In the genomic region with DNA sequence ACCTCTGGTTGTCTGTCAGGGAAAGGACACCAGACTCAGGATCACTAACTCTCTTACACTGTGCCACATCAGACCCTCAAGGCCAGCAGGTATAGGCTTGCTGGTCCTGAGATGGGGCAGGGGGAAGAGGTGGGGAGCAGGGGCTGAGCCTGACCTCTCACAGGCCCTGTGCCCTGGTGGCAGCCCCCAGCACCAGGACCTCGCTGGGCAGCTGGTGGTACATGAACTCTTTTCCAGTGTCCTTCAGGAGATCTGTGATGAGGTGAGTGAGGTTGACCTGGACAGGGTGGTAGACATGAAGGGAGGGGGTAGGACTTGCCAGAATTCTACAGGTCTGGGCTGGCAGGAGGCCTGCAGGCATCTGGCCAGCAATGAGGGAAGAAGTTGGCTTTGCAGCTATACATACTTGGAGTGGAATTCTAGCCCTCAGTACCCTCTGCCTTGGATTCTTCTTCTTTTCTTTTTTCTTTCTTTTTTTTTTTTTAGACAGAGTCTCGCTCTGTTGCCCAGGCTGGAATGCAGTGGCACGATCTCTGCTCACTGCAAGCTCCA, we compare ENCODE assay signal across 9 cellular contexts. TPM values are rescaled to one million over a fixed set of nuclear protein-coding genes. Genes with fewer than 3 reads are reported as not detected.
DNase-seq lines count a peak whose midpoint lies in the region; ATAC-seq, FAIRE-seq and TF ChIP-seq lines count a peak whose summit lies in the region.
"Had no signal": no experiment of that assay in that cellular context is flagged by ENCODE, and none has a peak within 500 bp of the region (broad histone marks: within the 10 kb centered on the region; RNA-seq: fewer than 3 reads in every experiment).

No MANE protein-coding gene starts in this region.

- no peak overlapping the region for H4K8ac ChIP-seq in H1 (ENCODE audit: extremely low read depth, insufficient read depth, low read length)

- H3K4me1 ChIP-seq in CD8-positive, alpha-beta memory T cell (ENCODE audit: insufficient read depth, low read length): peaks cover 48% of the 10 kb centered on the region
- H3K4me1 ChIP-seq in OCI-LY7 (ENCODE audit: insufficient read depth, low read length, poor library complexity, severe bottlenecking) (peaks cover 44% of the 10 kb centered on the region), H1 (replicated peaks in 1 of 4; ENCODE audit: control insufficient read depth in 3 of 4, insufficient read depth in 4 of 4, low read length in 3 of 4) (peaks cover 0 to 31% (median 17%) of the 10 kb centered on the region in 4 experiments; a peak in 6 of 7 replicates)

- no peak for TF ChIP-seq CTCF in OCI-LY7 (conservative IDR thresholded peaks at IDR 0.05; ENCODE audit: low read length)
- no peak for TF ChIP-seq CTCF in H1 (IDR thresholded peaks at IDR 0.05; ENCODE audit: control extremely low read depth in 1 of 3, insufficient read depth in 1 of 3, low read depth in 1 of 3, low read length in 3 of 3)
- no peak for TF ChIP-seq CTCF in WERI-Rb-1 (IDR thresholded peaks at IDR 0.05; ENCODE audit: low read depth, low read length)

- WGBS in H1 (ENCODE audit: extremely low coverage in 1 of 2, insufficient coverage in 1 of 2, insufficient read length in 1 of 2, insufficient replicate concordance in 2 of 2, low coverage in 1 of 2, low lambda C conversion rate in 2 of 2, missing lambda C conversion rate in 1 of 2), 2 experiments: 100% methylated on average over 1 of the region's 3 CpGs; no CpG with 5 or more reads in 1 of the 2 experiments

- peaks cover 8% of the 10 kb centered on the region; the same call in 1 of the 2 replicates for H3K79me2 ChIP-seq in OCI-LY7 (ENCODE audit: insufficient read depth, low read depth, low read length)
- H3K79me2 ChIP-seq in H1 (ENCODE audit: control insufficient read depth in 1 of 2, insufficient read depth in 2 of 2, low read length in 2 of 2): no peaks in the 10 kb centered on the region

- H4K91ac ChIP-seq in H1 (replicated peaks; ENCODE audit: insufficient read length, low read length): no peak overlapping the region

- no peak for DNase-seq in CD8-positive, alpha-beta memory T cell
- DNase-seq in OCI-LY7 (ENCODE audit: low spot score) (no peak), H1 (ENCODE audit: low read depth in 1 of 2, low spot score in 2 of 2) (no peak), posterior vena cava (ENCODE audit: low spot score) (peak; percentile 74), NCI-H1930 (lab: John Stamatoyannopoulos, UW) (no peak), WERI-Rb-1 (no peak)
- no peak for DNase-seq in stimulated activated CD4-positive, alpha-beta T cell treated with anti-CD3 and anti-CD28 coated beads, Interleukin-15, amount 100 ng/mL, for 24 hours

- no peak overlapping the region for H4K5ac ChIP-seq in H1 (ENCODE audit: insufficient read length, low read depth, low read length)

- H3K27ac Mint-ChIP-seq in CD8-positive, alpha-beta memory T cell: peak overlapping the region; percentile 79 to 96 (median 90)

- BruUV-seq in OCI-LY7 (replicated peaks; lab: Mats Ljungman, UMichigan): no TSS peak

- H2AFZ ChIP-seq in OCI-LY7 (ENCODE audit: low read length): no peak overlapping the region
- H2AFZ ChIP-seq in H1 (ENCODE audit: low read length): no peak overlapping the region

- POLR2A ChIA-PET in CD8-positive, alpha-beta memory T cell (lab: Charles Lee): interaction anchor here (1.9 to 6.2 kb wide), 4 partner anchors 13 to 76 kb away, joined by 8 to 69 read pairs (median 10); partner anchors contain the start of genes FERMT3, FKBP2 and PPP1R14B
- POLR2A ChIA-PET in OCI-LY7 (lab: Charles Lee): interaction anchor here (1.2 to 4.4 kb wide), 3 partner anchors 9 to 22 kb away, joined by 3 to 29 read pairs (median 7); partner anchors contain the start of gene FERMT3
- POLR2A ChIA-PET in H1 (lab: Charles Lee; ENCODE audit: partially characterized antibody): interaction anchor here (2.2 to 14.1 kb wide), 5 partner anchors 17 to 77 kb away, joined by 5 to 253 read pairs (median 48); partner anchors contain the start of genes FERMT3, FKBP2, PLCB3 and PPP1R14B

- no peak for TF ChIP-seq RAD21 in H1 (IDR thresholded peaks at IDR 0.05 in 1 of 2, conservative IDR thresholded peaks at IDR 0.05 in 1 of 2; ENCODE audit: low read depth in 2 of 2, low read length in 2 of 2)

- peak overlapping the region; percentile 88 for H3K27ac ChIP-seq in CD8-positive, alpha-beta memory T cell (ENCODE audit: low read depth, low read length)
- H3K27ac ChIP-seq in OCI-LY7 (ENCODE audit: low read depth, low read length, poor library complexity, severe bottlenecking): peak overlapping the region; percentile 77
- H3K27ac ChIP-seq in H1 (ENCODE audit: low read depth, low read length): no peak overlapping the region
- no peak overlapping the region for H3K27ac ChIP-seq in WERI-Rb-1

- H3K4me2 ChIP-seq in OCI-LY7 (ENCODE audit: low read length): peak overlapping the region; percentile 99
- peak overlapping the region; percentile 72 to 93; a peak in 3 of 4 replicates for H3K4me2 ChIP-seq in H1 (ENCODE audit: insufficient read depth in 1 of 2, low read depth in 2 of 2, low read length in 2 of 2)

- H3K79me1 ChIP-seq in H1 (ENCODE audit: low read depth, low read length): no peaks in the 10 kb centered on the region; the same call in 1 of the 2 replicates

- no peak overlapping the region for H2AK5ac ChIP-seq in H1 (ENCODE audit: low read depth, low read length)

- H3K27me3 Mint-ChIP-seq in CD8-positive, alpha-beta memory T cell: no peaks in the 10 kb centered on the region

- no peaks in the 10 kb centered on the region for H3K9me3 Mint-ChIP-seq in CD8-positive, alpha-beta memory T cell

- ATAC-seq in GM18858 (IDR thresholded peaks at IDR 0.05; ENCODE audit: unreplicated experiment): no peak

- no peak overlapping the region for H3K9ac ChIP-seq in H1 (replicated peaks in 1 of 4; ENCODE audit: extremely low read depth in 1 of 4, low read depth in 3 of 4, low read length in 3 of 4)

- H2BK15ac ChIP-seq in H1 (ENCODE audit: low read length): 0 out of 2 replicates have a peak overlapping the region, but pooled peaks have one; percentile 61

- no peak overlapping the region for H2BK20ac ChIP-seq in H1 (ENCODE audit: low read length)

- no peak for TF ChIP-seq EP300 in H1 (IDR thresholded peaks at IDR 0.05; ENCODE audit: borderline replicate concordance in 1 of 2, low read depth in 2 of 2, low read length in 2 of 2)

- H3K56ac ChIP-seq in H1 (replicated peaks; ENCODE audit: insufficient read length, low read depth, low read length): no peak overlapping the region

- no peak overlapping the region for H3K14ac ChIP-seq in H1 (ENCODE audit: insufficient read length)

- no peak overlapping the region for H2BK5ac ChIP-seq in H1 (ENCODE audit: low read depth, low read length)

- H2BK12ac ChIP-seq in H1 (ENCODE audit: low read depth, low read length): peak overlapping the region; percentile 55; the same call in 1 of the 2 replicates

- CTCF ChIA-PET in CD8-positive, alpha-beta memory T cell (lab: Charles Lee): interaction anchor here (1.2 to 12.0 kb wide), 8 partner anchors 9 to 77 kb away, joined by 4 to 143 read pairs (median 6); partner anchors contain the start of genes BAD, CATSPERZ and FERMT3
- CTCF ChIA-PET in OCI-LY7 (lab: Charles Lee; ENCODE audit: unreplicated experiment): interaction anchor here (1.3 kb wide), 1 partner anchor 21 kb away, joined by 4 read pairs; the partner anchor contains the start of gene FERMT3
- CTCF ChIA-PET in H1 (lab: Charles Lee; ENCODE audit: partially characterized antibody): interaction anchor here (0.6 to 6.5 kb wide), 10 partner anchors 10 to 126 kb away, joined by 3 to 64 read pairs (median 4); partner anchors contain the start of genes FERMT3, FKBP2 and PLCB3

- peak overlapping the region; percentile 90 for H3K4me3 ChIP-seq in CD8-positive, alpha-beta memory T cell (ENCODE audit: low read length)
- H3K4me3 ChIP-seq in OCI-LY7 (ENCODE audit: low read depth, low read length, poor library complexity, severe bottlenecking) (peak overlapping the region; percentile 83), H1 (ENCODE audit: extremely low read depth in 1 of 4, insufficient read depth in 2 of 4, low read depth in 3 of 4, low read length in 4 of 4) (no peak overlapping the region), WERI-Rb-1 (ENCODE audit: low read depth, low read length) (no peak overlapping the region)

- peaks cover 5% of the 10 kb centered on the region for H3K36me3 ChIP-seq in CD8-positive, alpha-beta memory T cell (ENCODE audit: insufficient read depth, low read length)
- H3K36me3 ChIP-seq in OCI-LY7 (ENCODE audit: insufficient read depth, low read length): peaks cover 25% of the 10 kb centered on the region
- H3K36me3 ChIP-seq in H1 (ENCODE audit: control insufficient read depth in 2 of 4, insufficient read depth in 4 of 4, low read length in 3 of 4): peaks cover 0 to 7% (median 1%) of the 10 kb centered on the region in 4 experiments; a peak in 2 of 8 replicates
- H3K36me3 ChIP-seq in WERI-Rb-1: no peaks in the 10 kb centered on the region; the same call in 1 of the 2 replicates

- H3K4me3 Mint-ChIP-seq in CD8-positive, alpha-beta memory T cell: peak overlapping the region; percentile 90 to 94 (median 92)

- peaks cover 35 to 65% (median 43%) of the 10 kb centered on the region in 3 donors for H3K4me1 Mint-ChIP-seq in CD8-positive, alpha-beta memory T cell

- H3K4ac ChIP-seq in H1 (replicated peaks; ENCODE audit: insufficient read length, low read depth, low read length): no peak overlapping the region

- no peak overlapping the region for H3K18ac ChIP-seq in H1 (ENCODE audit: extremely low read depth, low read length)

- no peaks in the 10 kb centered on the region for H3K9me2 ChIP-seq in OCI-LY7 (ENCODE audit: insufficient read depth, low read length)

- no peaks in the 10 kb centered on the region for H3K27me3 ChIP-seq in CD8-positive, alpha-beta memory T cell (ENCODE audit: insufficient read depth, low read length, poor library complexity, severe bottlenecking)
- peaks cover 0 to 6% (median 3%) of the 10 kb centered on the region in 4 experiments; a peak in 4 of 7 replicates for H3K27me3 ChIP-seq in H1 (replicated peaks in 1 of 4; ENCODE audit: control insufficient read depth in 3 of 4, extremely low read depth in 1 of 4, insufficient read depth in 3 of 4, low read length in 3 of 4)
- H3K27me3 ChIP-seq in WERI-Rb-1 (ENCODE audit: insufficient read depth, low read depth, severe bottlenecking): no peaks in the 10 kb centered on the region

- H3K23me2 ChIP-seq in H1 (ENCODE audit: low read depth, low read length): peaks cover 16% of the 10 kb centered on the region

- H4K20me1 ChIP-seq in OCI-LY7 (ENCODE audit: insufficient read depth, low read length): no peaks in the 10 kb centered on the region
- H4K20me1 ChIP-seq in H1 (replicated peaks in 1 of 2; ENCODE audit: control insufficient read depth in 1 of 2, insufficient read depth in 2 of 2, low read length in 2 of 2): peaks cover 0 to 7% of the 10 kb centered on the region in 2 experiments

- H3K9me3 ChIP-seq in CD8-positive, alpha-beta memory T cell (ENCODE audit: low read length): no peaks in the 10 kb centered on the region
- no peaks in the 10 kb centered on the region for H3K9me3 ChIP-seq in OCI-LY7 (ENCODE audit: low read length)
- H3K9me3 ChIP-seq in H1 (ENCODE audit: insufficient read depth in 2 of 2, low read depth in 1 of 2, low read length in 1 of 2): no peaks in the 10 kb centered on the region
- H3K9me3 ChIP-seq in WERI-Rb-1 (ENCODE audit: severe bottlenecking): no peaks in the 10 kb centered on the region

- no peak overlapping the region for H3K23ac ChIP-seq in H1 (ENCODE audit: insufficient read length)

- intact Hi-C loops in OCI-LY7 (cut with micrococcal nuclease; ENCODE audit: unreplicated experiment) (no loop called here), posterior vena cava (cut with DNase I) (no loop called here)

- no peak for FAIRE-seq in H1 (lab: Jason Lieb, UNC)
- FAIRE-seq: colon had no signal

- no peak for TF ChIP-seq POLR2A in H1 (IDR thresholded peaks at IDR 0.05; ENCODE audit: control extremely low read depth in 1 of 2, low read depth in 2 of 2, low read length in 2 of 2)

- peaks cover 0 to 16% (median 0%) of the 10 kb centered on the region in 3 donors for H3K36me3 Mint-ChIP-seq in CD8-positive, alpha-beta memory T cell

- no peak overlapping the region for H2BK120ac ChIP-seq in H1 (replicated peaks; ENCODE audit: low read depth, low read length)

RNA-seq across cellular contexts. Expression of gene NUDT22, which starts 1.4 kb away (rescaled TPM):
- 10 to 100 TPM; 75.3 to 78.6 TPM for total RNA-seq in CD8-positive, alpha-beta memory T cell
- 51.6 TPM for polyA plus RNA-seq in CD8-positive, alpha-beta memory T cell
- 54.6 and 81.4 TPM in 2 replicates for total RNA-seq in OCI-LY7 (2014; rRNA removed; shearing (Covaris generic))
- 98.4 and 100 TPM in 2 replicates for total RNA-seq in OCI-LY7 (2022)
- 43.4 and 51.5 TPM in 2 replicates for total RNA-seq in H1 (2021; fragmentation: NEBNext Ultra II Directional; extraction: Animal tissue kit (Norgen Biotek cat#: 25700))
- polyA plus RNA-seq in H1 (2011; rRNA removed): 69.0 and 97.1 TPM in 2 replicates
- polyA plus RNA-seq in H1 (2011; cell fraction: cytosol; rRNA removed): 58.7 TPM
- 91.2 TPM for polyA plus RNA-seq in H1 (2011; cell fraction: nucleus; rRNA removed)
- polyA plus RNA-seq in H1 (2012, experiment 1 of 2): 28.1 to 49.3 TPM (median 43.2 TPM) in 4 replicates
- polyA plus RNA-seq in H1 (2012, experiment 2 of 2): 35.6 TPM
- 83.6 TPM for polyA plus RNA-seq in H1 (2013, experiment 1 of 2)
- 79.8 TPM for polyA plus RNA-seq in H1 (2013, experiment 2 of 2)
- polyA minus RNA-seq in H1 (2011; rRNA and poly(A)+ RNA removed): 14.0 and 18.0 TPM in 2 replicates
- polyA minus RNA-seq in H1 (2011; cell fraction: cytosol; rRNA and poly(A)+ RNA removed): 31.9 TPM
- polyA minus RNA-seq in H1 (2011; cell fraction: nucleus; rRNA and poly(A)+ RNA removed): 26.1 TPM
- 10 to 100 TPM; 35.8 to 41.1 TPM for total RNA-seq in posterior vena cava

RNA-seq across cellular contexts. Expression of gene TRPT1, which starts 1.5 kb away (rescaled TPM):
- 10 to 100 TPM; 28.3 to 31.5 TPM for total RNA-seq in CD8-positive, alpha-beta memory T cell
- 47.6 TPM for polyA plus RNA-seq in CD8-positive, alpha-beta memory T cell
- total RNA-seq in OCI-LY7 (2014; rRNA removed; shearing (Covaris generic)): 35.7 and 49.0 TPM in 2 replicates
- 40.1 and 40.6 TPM in 2 replicates for total RNA-seq in OCI-LY7 (2022)
- total RNA-seq in H1 (2021; fragmentation: NEBNext Ultra II Directional; extraction: Animal tissue kit (Norgen Biotek cat#: 25700)): 34.5 and 39.7 TPM in 2 replicates
- polyA plus RNA-seq in H1 (2011; rRNA removed): 74.6 and 102 TPM in 2 replicates
- polyA plus RNA-seq in H1 (2011; cell fraction: cytosol; rRNA removed): 65.6 TPM
- 135 TPM for polyA plus RNA-seq in H1 (2011; cell fraction: nucleus; rRNA removed)
- polyA plus RNA-seq in H1 (2012, experiment 1 of 2): 36.0 to 51.1 TPM (median 49.9 TPM) in 4 replicates
- 67.7 TPM for polyA plus RNA-seq in H1 (2012, experiment 2 of 2)
- 66.7 TPM for polyA plus RNA-seq in H1 (2013, experiment 1 of 2)
- polyA plus RNA-seq in H1 (2013, experiment 2 of 2): 64.4 TPM
- polyA minus RNA-seq in H1 (2011; rRNA and poly(A)+ RNA removed): 21.2 and 24.8 TPM in 2 replicates
- 19.4 TPM for polyA minus RNA-seq in H1 (2011; cell fraction: cytosol; rRNA and poly(A)+ RNA removed)
- 29.0 TPM for polyA minus RNA-seq in H1 (2011; cell fraction: nucleus; rRNA and poly(A)+ RNA removed)
- 10 to 100 TPM; 19.9 to 21.9 TPM for total RNA-seq in posterior vena cava

RNA-seq across cellular contexts. Expression of gene DNAJC4, which starts 2.9 kb away (rescaled TPM):
- 10 to 100 TPM; 25.5 to 26.4 TPM for total RNA-seq in CD8-positive, alpha-beta memory T cell
- 28.7 TPM for polyA plus RNA-seq in CD8-positive, alpha-beta memory T cell
- 14.1 and 19.2 TPM in 2 replicates for total RNA-seq in OCI-LY7 (2014; rRNA removed; shearing (Covaris generic))
- 42.4 and 56.0 TPM in 2 replicates for total RNA-seq in OCI-LY7 (2022)
- 14.6 and 17.8 TPM in 2 replicates for total RNA-seq in H1 (2021; fragmentation: NEBNext Ultra II Directional; extraction: Animal tissue kit (Norgen Biotek cat#: 25700))
- polyA plus RNA-seq in H1 (2011; rRNA removed): 31.0 and 34.0 TPM in 2 replicates
- polyA plus RNA-seq in H1 (2011; cell fraction: cytosol; rRNA removed): 25.0 TPM
- 66.8 TPM for polyA plus RNA-seq in H1 (2011; cell fraction: nucleus; rRNA removed)
- polyA plus RNA-seq in H1 (2012, experiment 1 of 2): 25.2 to 30.5 TPM (median 27.3 TPM) in 4 replicates
- 22.9 TPM for polyA plus RNA-seq in H1 (2012, experiment 2 of 2)
- polyA plus RNA-seq in H1 (2013, experiment 1 of 2): 25.9 TPM
- 23.8 TPM for polyA plus RNA-seq in H1 (2013, experiment 2 of 2)
- polyA minus RNA-seq in H1 (2011; rRNA and poly(A)+ RNA removed): 8.7 and 13.7 TPM in 2 replicates
- polyA minus RNA-seq in H1 (2011; cell fraction: cytosol; rRNA and poly(A)+ RNA removed): 10.3 TPM
- 7.9 TPM for polyA minus RNA-seq in H1 (2011; cell fraction: nucleus; rRNA and poly(A)+ RNA removed)
- total RNA-seq in posterior vena cava: 10 to 100 TPM; 16.1 to 21.3 TPM

RNA-seq across cellular contexts. Expression of gene VEGFB, which starts 6.9 kb away (rescaled TPM):
- total RNA-seq in CD8-positive, alpha-beta memory T cell: 10 to 100 TPM; 71.9 to 77.0 TPM
- 19.0 TPM for polyA plus RNA-seq in CD8-positive, alpha-beta memory T cell
- total RNA-seq in OCI-LY7 (2014; rRNA removed; shearing (Covaris generic)): 35.3 and 46.3 TPM in 2 replicates
- total RNA-seq in OCI-LY7 (2022): 59.6 and 60.8 TPM in 2 replicates
- total RNA-seq in H1 (2021; fragmentation: NEBNext Ultra II Directional; extraction: Animal tissue kit (Norgen Biotek cat#: 25700)): 46.1 and 49.6 TPM in 2 replicates
- polyA plus RNA-seq in H1 (2011; rRNA removed): 9.3 and 11.4 TPM in 2 replicates
- 8.7 TPM for polyA plus RNA-seq in H1 (2011; cell fraction: cytosol; rRNA removed)
- polyA plus RNA-seq in H1 (2011; cell fraction: nucleus; rRNA removed): 14.7 TPM
- 43.8 to 51.1 TPM (median 49.1 TPM) in 4 replicates for polyA plus RNA-seq in H1 (2012, experiment 1 of 2)
- polyA plus RNA-seq in H1 (2012, experiment 2 of 2): 70.8 TPM
- 32.6 TPM for polyA plus RNA-seq in H1 (2013, experiment 1 of 2)
- 31.8 TPM for polyA plus RNA-seq in H1 (2013, experiment 2 of 2)
- polyA minus RNA-seq in H1 (2011; rRNA and poly(A)+ RNA removed): 2.2 and 6.1 TPM in 2 replicates
- 9.4 TPM for polyA minus RNA-seq in H1 (2011; cell fraction: cytosol; rRNA and poly(A)+ RNA removed)
- 6.5 TPM for polyA minus RNA-seq in H1 (2011; cell fraction: nucleus; rRNA and poly(A)+ RNA removed)
- total RNA-seq in posterior vena cava: 100 to 1,000 TPM; 163 to 190 TPM

RNA-seq across cellular contexts. Expression of gene FKBP2, which starts 13.4 kb away (rescaled TPM):
- total RNA-seq in CD8-positive, alpha-beta memory T cell: 10 to 100 TPM; 27.9 to 28.4 TPM
- polyA plus RNA-seq in CD8-positive, alpha-beta memory T cell: 124 TPM
- total RNA-seq in OCI-LY7 (2014; rRNA removed; shearing (Covaris generic)): 57.3 and 70.6 TPM in 2 replicates
- total RNA-seq in OCI-LY7 (2022) (39.7 and 45.5 TPM in 2 replicates), posterior vena cava (10 to 100 TPM; 50.6 to 56.7 TPM)
- total RNA-seq in H1 (2021; fragmentation: NEBNext Ultra II Directional; extraction: Animal tissue kit (Norgen Biotek cat#: 25700)): 41.7 and 43.2 TPM in 2 replicates
- 52.5 and 67.3 TPM in 2 replicates for polyA plus RNA-seq in H1 (2011; rRNA removed)
- polyA plus RNA-seq in H1 (2011; cell fraction: cytosol; rRNA removed): 68.9 TPM
- 41.9 TPM for polyA plus RNA-seq in H1 (2011; cell fraction: nucleus; rRNA removed)
- polyA plus RNA-seq in H1 (2012, experiment 1 of 2): 82.9 to 116 TPM (median 94.9 TPM) in 4 replicates
- polyA plus RNA-seq in H1 (2012, experiment 2 of 2): 63.5 TPM
- polyA plus RNA-seq in H1 (2013, experiment 1 of 2): 59.3 TPM
- 69.6 TPM for polyA plus RNA-seq in H1 (2013, experiment 2 of 2)
- polyA minus RNA-seq in H1 (2011; rRNA and poly(A)+ RNA removed): 10.7 and 10.8 TPM in 2 replicates
- polyA minus RNA-seq in H1 (2011; cell fraction: cytosol; rRNA and poly(A)+ RNA removed): 26.5 TPM
- polyA minus RNA-seq in H1 (2011; cell fraction: nucleus; rRNA and poly(A)+ RNA removed): 14.5 TPM

Comparison
In these comparisons a context has a peak if more than half of its experiments do, and no peak if none do; other contexts are left out.
1. H3K27ac ChIP-seq: peak in CD8-positive, alpha-beta memory T cell (single experiment) and OCI-LY7 (single experiment); none in H1 (single experiment) and WERI-Rb-1 (single experiment).
2. H3K4me3 ChIP-seq: peak in CD8-positive, alpha-beta memory T cell (single experiment) and OCI-LY7 (single experiment); none in H1 (0 of 4) and WERI-Rb-1 (single experiment).